Comparison of ENCODE assay signal across 9 cellular contexts in the genomic region with DNA sequence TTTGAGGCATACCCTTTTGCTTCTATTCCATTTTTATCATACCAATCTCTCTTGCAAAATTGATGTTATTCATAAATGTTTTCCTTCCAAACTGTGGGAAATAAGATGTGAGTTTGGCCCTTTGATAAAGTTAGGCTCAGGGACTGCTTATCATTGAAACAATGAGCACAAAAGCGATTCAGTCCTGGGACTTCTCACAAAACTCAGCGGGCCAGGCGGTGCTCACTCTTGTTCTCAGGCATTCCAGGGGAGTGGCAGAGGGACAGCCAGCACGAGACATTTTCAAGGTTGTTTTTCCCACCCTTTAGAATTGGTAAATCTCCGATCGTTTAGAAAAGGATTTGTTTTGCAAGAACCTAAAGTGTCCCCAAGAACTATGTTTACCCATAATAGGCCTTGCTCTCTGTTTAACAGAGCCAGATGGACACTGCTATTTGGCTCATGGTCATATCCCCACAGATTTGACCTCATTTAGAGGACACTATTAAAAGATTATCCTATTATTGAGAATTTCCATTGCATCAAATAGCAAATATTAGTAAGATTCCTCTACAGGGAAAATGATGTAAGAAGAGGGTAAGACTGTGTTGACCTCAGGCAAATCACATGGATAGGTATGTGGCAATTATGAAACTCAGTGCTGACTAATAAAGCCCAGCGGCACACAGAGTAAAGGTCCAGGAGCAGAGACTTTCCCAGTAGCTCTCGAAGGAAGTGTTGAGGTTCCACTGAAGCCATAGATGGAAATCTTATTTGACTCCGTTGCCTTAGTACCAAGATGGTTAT.
DNase-seq lines count a peak whose midpoint lies in the region; ATAC-seq lines count a peak whose summit lies in the region.
"Had no signal": no experiment of that assay in that cellular context is flagged by ENCODE, and none has a peak within 500 bp of the region (broad histone marks: within the 10 kb centered on the region; RNA-seq: fewer than 3 reads in every experiment).

No MANE protein-coding gene starts in this region.

- peak; percentile 57 for ATAC-seq in activated CD4-positive, alpha-beta T cell treated with anti-CD3 and anti-CD28 coated beads for 36 hours
- peak; percentile 60 for ATAC-seq in activated naive CD8-positive, alpha-beta T cell treated with anti-CD3 and anti-CD28 coated beads, Interleukin-2, amount 10 ng/mL, durations not matched to agents 7 days and 5 days (ENCODE audit: low read depth)
- peak; percentile 63 to 79 for ATAC-seq in left cardiac atrium
- ATAC-seq in HG03457 (IDR thresholded peaks at IDR 0.05; ENCODE audit: unreplicated experiment), result no peak

- H3K4me3 ChIP-seq in subcutaneous abdominal adipose tissue (ENCODE audit: low read depth in 1 of 5, low read length in 5 of 5), result no peak overlapping the region
- H3K4me3 ChIP-seq: BLaER1 treated with 17β-estradiol and CSF1 and Interleukin-3, amounts not matched to agents 10 nM and 100 nM had no signal

- POLR2A ChIA-PET in activated CD4-positive, alpha-beta T cell treated with anti-CD3 and anti-CD28 coated beads for 36 hours (lab: Charles Lee), result no interaction called here
- POLR2A ChIA-PET in activated naive CD8-positive, alpha-beta T cell treated with anti-CD3 and anti-CD28 coated beads, Interleukin-2, amount 10 ng/mL, durations not matched to agents 7 days and 5 days (lab: Charles Lee), result no interaction called here

- peaks cover 3% of the 10 kb centered on the region for H3K4me1 Mint-ChIP-seq in activated CD4-positive, alpha-beta T cell treated with anti-CD3 and anti-CD28 coated beads for 36 hours
- no peaks in the 10 kb centered on the region for H3K4me1 Mint-ChIP-seq in activated naive CD8-positive, alpha-beta T cell treated with anti-CD3 and anti-CD28 coated beads, Interleukin-2, amount 10 ng/mL, durations not matched to agents 7 days and 5 days

- H3K27me3 ChIP-seq in subcutaneous abdominal adipose tissue (ENCODE audit: control insufficient read depth in 5 of 5, insufficient read depth in 4 of 5, low read length in 5 of 5), result no peaks in the 10 kb centered on the region
- H3K27me3 ChIP-seq: BLaER1 treated with 17β-estradiol and CSF1 and Interleukin-3, amounts not matched to agents 10 nM and 100 nM had no signal

- peaks cover 6 to 23% (median 7%) of the 10 kb centered on the region in 5 donors for H3K4me1 ChIP-seq in subcutaneous abdominal adipose tissue (ENCODE audit: control insufficient read depth in 5 of 5, insufficient read depth in 5 of 5, low read length in 5 of 5)

- H3K27ac Mint-ChIP-seq in activated CD4-positive, alpha-beta T cell treated with anti-CD3 and anti-CD28 coated beads for 36 hours, result no peak overlapping the region
- peak overlapping the region; percentile 60 for H3K27ac Mint-ChIP-seq in activated naive CD8-positive, alpha-beta T cell treated with anti-CD3 and anti-CD28 coated beads, Interleukin-2, amount 10 ng/mL, durations not matched to agents 7 days and 5 days

- CTCF ChIA-PET in activated CD4-positive, alpha-beta T cell treated with anti-CD3 and anti-CD28 coated beads for 36 hours (lab: Charles Lee), result no interaction called here

- H3K36me3 ChIP-seq in subcutaneous abdominal adipose tissue (ENCODE audit: control insufficient read depth in 5 of 5, insufficient read depth in 5 of 5, low read length in 5 of 5), result no peaks in the 10 kb centered on the region
- H3K36me3 ChIP-seq: BLaER1 treated with 17β-estradiol and CSF1 and Interleukin-3, amounts not matched to agents 10 nM and 100 nM had no signal

- DNase-seq in activated CD4-positive, alpha-beta T cell treated with anti-CD3 and anti-CD28 coated beads for 36 hours, result peak; percentile 9
- no peak for DNase-seq in activated CD4-positive, alpha-beta T cell treated with anti-CD3 and anti-CD28 coated beads, Interleukin-2, amount 50 U/mL, for 4 hours
- no peak for DNase-seq in activated naive CD8-positive, alpha-beta T cell treated with anti-CD3 and anti-CD28 coated beads, Interleukin-2, amount 10 ng/mL, durations not matched to agents 7 days and 5 days
- no peak for DNase-seq in left cardiac atrium
- no peak for DNase-seq in HuH-7 (ENCODE audit: low spot score)
- no peak for DNase-seq in GM19240 (ENCODE audit: insufficient read length, low spot score)

- no peak overlapping the region for H3K4me3 Mint-ChIP-seq in activated CD4-positive, alpha-beta T cell treated with anti-CD3 and anti-CD28 coated beads for 36 hours
- no peak overlapping the region for H3K4me3 Mint-ChIP-seq in activated naive CD8-positive, alpha-beta T cell treated with anti-CD3 and anti-CD28 coated beads, Interleukin-2, amount 10 ng/mL, durations not matched to agents 7 days and 5 days

- intact Hi-C loops in activated CD4-positive, alpha-beta T cell treated with anti-CD3 and anti-CD28 coated beads for 36 hours (cut with DNase I, micrococcal nuclease), result no loop called here
- intact Hi-C loops in left cardiac atrium (cut with DNase I), result no loop called here

- H3K9me3 Mint-ChIP-seq in activated CD4-positive, alpha-beta T cell treated with anti-CD3 and anti-CD28 coated beads for 36 hours (ENCODE audit: low read depth), result peaks cover 3% of the 10 kb centered on the region
- peaks cover 6% of the 10 kb centered on the region for H3K9me3 Mint-ChIP-seq in activated naive CD8-positive, alpha-beta T cell treated with anti-CD3 and anti-CD28 coated beads, Interleukin-2, amount 10 ng/mL, durations not matched to agents 7 days and 5 days

- H3K27me3 Mint-ChIP-seq in activated CD4-positive, alpha-beta T cell treated with anti-CD3 and anti-CD28 coated beads for 36 hours, result peaks cover 7% of the 10 kb centered on the region
- H3K27me3 Mint-ChIP-seq in activated naive CD8-positive, alpha-beta T cell treated with anti-CD3 and anti-CD28 coated beads, Interleukin-2, amount 10 ng/mL, durations not matched to agents 7 days and 5 days, result no peaks in the 10 kb centered on the region

- H3K9ac ChIP-seq in subcutaneous abdominal adipose tissue (ENCODE audit: low read length in 5 of 5), result no peak overlapping the region
- H3K9ac ChIP-seq: BLaER1 treated with 17β-estradiol and CSF1 and Interleukin-3, amounts not matched to agents 10 nM and 100 nM had no signal

- no peaks in the 10 kb centered on the region for H3K9me3 ChIP-seq in subcutaneous abdominal adipose tissue (ENCODE audit: control insufficient read depth in 5 of 5, low read length in 5 of 5)
- H3K9me3 ChIP-seq: BLaER1 treated with 17β-estradiol and CSF1 and Interleukin-3, amounts not matched to agents 10 nM and 100 nM had no signal

- H3K27ac ChIP-seq in subcutaneous abdominal adipose tissue (ENCODE audit: low read depth, low read length), result peak overlapping the region; percentile 76
- H3K27ac ChIP-seq: BLaER1 treated with 17β-estradiol and CSF1 and Interleukin-3, amounts not matched to agents 10 nM and 100 nM had no signal

- H3K36me3 Mint-ChIP-seq in activated CD4-positive, alpha-beta T cell treated with anti-CD3 and anti-CD28 coated beads for 36 hours (ENCODE audit: low read depth), result no peaks in the 10 kb centered on the region
- peaks cover 2% of the 10 kb centered on the region for H3K36me3 Mint-ChIP-seq in activated naive CD8-positive, alpha-beta T cell treated with anti-CD3 and anti-CD28 coated beads, Interleukin-2, amount 10 ng/mL, durations not matched to agents 7 days and 5 days
